ENCODE assay signal across 9 cellular contexts in the genomic region with DNA sequence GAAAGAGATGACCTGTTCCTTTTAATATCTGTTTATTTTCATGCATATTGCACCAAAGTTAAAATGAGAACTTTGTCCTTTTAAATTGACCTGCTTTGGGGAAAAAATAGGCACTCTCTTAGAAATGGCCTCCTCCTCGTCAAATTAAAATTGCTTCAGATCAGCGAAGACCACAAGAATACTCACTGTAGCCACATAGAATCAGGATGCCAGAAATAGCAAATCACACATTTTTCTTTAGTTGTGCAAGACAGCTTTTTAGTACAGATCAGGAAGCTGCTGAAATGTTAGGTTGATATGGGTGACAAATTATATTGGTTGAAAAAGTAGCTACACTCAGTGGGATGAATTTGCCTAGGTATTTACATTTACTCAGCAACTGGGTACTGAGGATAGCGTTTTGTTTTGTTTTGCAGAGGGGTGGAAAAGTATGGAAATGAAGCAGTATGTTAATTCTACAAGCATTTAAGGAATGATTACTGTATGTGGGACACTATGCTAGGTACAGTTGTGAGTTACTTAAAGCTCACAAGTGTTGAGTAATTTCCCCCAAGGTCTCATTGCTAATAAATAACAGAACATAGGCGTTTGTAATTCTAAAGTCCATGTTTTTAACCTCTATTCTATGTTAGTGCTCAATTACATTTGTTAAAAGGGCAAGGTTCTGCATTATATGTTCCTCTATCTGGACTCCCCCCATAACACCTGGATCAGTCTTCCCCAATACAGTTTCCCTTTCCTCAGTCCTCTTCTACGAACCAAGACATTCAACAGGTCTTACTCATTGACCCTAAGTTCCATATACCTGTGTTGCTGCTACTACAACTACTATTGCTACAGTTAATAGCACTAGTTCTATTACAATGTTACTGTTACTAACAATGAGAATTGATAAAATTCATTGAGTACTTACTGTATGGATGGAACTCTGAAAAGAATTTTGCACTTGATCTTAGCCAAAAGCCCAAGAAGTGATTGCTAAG.
DNase-seq lines count a peak whose midpoint lies in the region; ATAC-seq and TF ChIP-seq lines count a peak whose summit lies in the region.
"Had no signal": no experiment of that assay in that cellular context is flagged by ENCODE, and none has a peak within 500 bp of the region (broad histone marks: within the 10 kb centered on the region; RNA-seq: fewer than 3 reads in every experiment).

No MANE protein-coding gene starts in this region.

- H3K4me3 ChIP-seq in osteoblast (ENCODE audit: insufficient read depth, low read length): no peak overlapping the region
- H3K4me3 ChIP-seq: heart right ventricle had no signal

- peak overlapping the region; percentile 84 for H3K27ac Mint-ChIP-seq in activated naive CD8-positive, alpha-beta T cell treated with anti-CD3 and anti-CD28 coated beads, Interleukin-2, amount 50 U/mL, for 24 hours
- no peak overlapping the region for H3K27ac Mint-ChIP-seq in type B pancreatic cell

- no peaks in the 10 kb centered on the region for H3K9me3 Mint-ChIP-seq in activated naive CD8-positive, alpha-beta T cell treated with anti-CD3 and anti-CD28 coated beads, Interleukin-2, amount 50 U/mL, for 24 hours
- H3K9me3 Mint-ChIP-seq in type B pancreatic cell: no peaks in the 10 kb centered on the region

- peak; percentile 38 for ATAC-seq in GM19397 (IDR thresholded peaks at IDR 0.05; ENCODE audit: unreplicated experiment)
- peak; percentile 43 for ATAC-seq in HG03460 (IDR thresholded peaks at IDR 0.05; ENCODE audit: unreplicated experiment)
- peak; percentile 64 for ATAC-seq in activated naive CD8-positive, alpha-beta T cell treated with anti-CD3 and anti-CD28 coated beads, Interleukin-2, amount 50 U/mL, for 24 hours

- H3K9me3 ChIP-seq in osteoblast (ENCODE audit: low read depth, low read length): no peaks in the 10 kb centered on the region
- H3K9me3 ChIP-seq: heart right ventricle had no signal

- H2AFZ ChIP-seq in osteoblast (ENCODE audit: low read length): no peak overlapping the region

- no peaks in the 10 kb centered on the region for H3K36me3 Mint-ChIP-seq in activated naive CD8-positive, alpha-beta T cell treated with anti-CD3 and anti-CD28 coated beads, Interleukin-2, amount 50 U/mL, for 24 hours (ENCODE audit: low read depth)
- no peaks in the 10 kb centered on the region for H3K36me3 Mint-ChIP-seq in type B pancreatic cell

- peak overlapping the region; percentile 65 for H3K4me2 ChIP-seq in osteoblast (ENCODE audit: insufficient read depth, low read length)

- no peaks in the 10 kb centered on the region for H3K27me3 ChIP-seq in osteoblast (ENCODE audit: insufficient read depth, low read length)
- H3K27me3 ChIP-seq: heart right ventricle had no signal

- peak overlapping the region; percentile 4 for H3K27ac ChIP-seq in osteoblast (ENCODE audit: low read depth, low read length)

- H3K79me2 ChIP-seq in osteoblast (ENCODE audit: insufficient read depth, low read length): no peaks in the 10 kb centered on the region

- H3K4me1 ChIP-seq in osteoblast (ENCODE audit: insufficient read depth, low read length): peaks cover 20% of the 10 kb centered on the region

- no peak for TF ChIP-seq CTCF in osteoblast (IDR thresholded peaks at IDR 0.05; ENCODE audit: extremely low read depth, low read depth, low read length)
- no peak for TF ChIP-seq CTCF in type B pancreatic cell (conservative IDR thresholded peaks at IDR 0.05)

- no peak for DNase-seq in activated naive CD8-positive, alpha-beta T cell treated with anti-CD3 and anti-CD28 coated beads, Interleukin-2, amount 50 U/mL, for 24 hours
- DNase-seq in osteoblast (ENCODE audit: insufficient read length, low spot score, missing footprints): no peak
- no peak for DNase-seq in type B pancreatic cell (ENCODE audit: extremely low spot score, unreplicated experiment)
- DNase-seq in NCI-H1930 (lab: John Stamatoyannopoulos, UW): no peak
- no peak for DNase-seq in superior temporal gyrus (ENCODE audit: extremely low spot score)
- DNase-seq: substantia nigra had no signal

- peaks cover 65% of the 10 kb centered on the region for H3K4me1 Mint-ChIP-seq in activated naive CD8-positive, alpha-beta T cell treated with anti-CD3 and anti-CD28 coated beads, Interleukin-2, amount 50 U/mL, for 24 hours
- peaks cover 21% of the 10 kb centered on the region for H3K4me1 Mint-ChIP-seq in type B pancreatic cell (ENCODE audit: unreplicated experiment)

- H4K20me1 ChIP-seq in osteoblast (ENCODE audit: insufficient read depth, low read length): no peaks in the 10 kb centered on the region

- peak overlapping the region; percentile 41 for H3K4me3 Mint-ChIP-seq in activated naive CD8-positive, alpha-beta T cell treated with anti-CD3 and anti-CD28 coated beads, Interleukin-2, amount 50 U/mL, for 24 hours
- no peak overlapping the region for H3K4me3 Mint-ChIP-seq in type B pancreatic cell

- H3K27me3 Mint-ChIP-seq in activated naive CD8-positive, alpha-beta T cell treated with anti-CD3 and anti-CD28 coated beads, Interleukin-2, amount 50 U/mL, for 24 hours: no peaks in the 10 kb centered on the region
- no peaks in the 10 kb centered on the region for H3K27me3 Mint-ChIP-seq in type B pancreatic cell

- H3K36me3 ChIP-seq in osteoblast (ENCODE audit: insufficient read depth, low read length): no peaks in the 10 kb centered on the region
- H3K36me3 ChIP-seq: heart right ventricle had no signal
